ENCODE assay signal across 8 cellular contexts in the genomic region with DNA sequence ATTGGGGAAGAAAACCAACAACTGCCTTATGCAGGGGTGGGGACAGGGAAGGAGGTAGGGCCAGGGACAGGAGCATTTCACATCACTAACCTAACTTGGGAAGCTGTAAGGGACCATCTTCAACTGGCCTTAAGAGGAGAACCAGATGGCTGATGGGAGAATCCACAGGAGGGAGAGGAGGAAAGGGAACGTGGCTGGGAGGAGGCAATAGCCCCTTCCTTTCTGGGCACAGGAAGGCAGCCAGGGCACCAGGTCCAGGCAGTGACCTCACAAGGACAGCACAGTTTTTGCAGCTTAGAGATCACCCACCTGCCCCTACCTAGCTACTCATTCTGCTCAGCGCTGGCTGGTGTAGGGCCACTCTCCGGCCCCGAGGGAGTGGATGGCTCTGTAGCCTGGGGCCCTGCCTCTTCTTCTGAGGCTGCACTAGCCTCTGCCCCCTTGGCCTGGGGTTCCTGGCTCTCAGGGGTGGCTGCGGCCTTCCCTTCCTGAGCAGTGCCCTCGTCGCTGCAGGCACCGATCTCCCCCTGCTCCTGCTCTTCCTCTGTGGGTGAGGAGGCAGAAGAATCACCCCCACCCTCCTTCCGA. TPM values are rescaled to one million over a fixed set of nuclear protein-coding genes. Genes with fewer than 3 reads are reported as not detected.
DNase-seq lines count a peak whose midpoint lies in the region; TF ChIP-seq lines count a peak whose summit lies in the region.

No MANE protein-coding gene starts in this region.

- H3K27ac ChIP-seq in muscle layer of colon (ENCODE audit: low read depth, low read length): no peak overlapping the region

- H3K27me3 ChIP-seq in BJ (ENCODE audit: control insufficient read depth, insufficient read depth, low read length): no peaks in the 10 kb centered on the region
- H3K27me3 ChIP-seq in muscle layer of colon (ENCODE audit: control insufficient read depth in 1 of 2, insufficient read depth in 2 of 2, low read length in 2 of 2): peaks cover 0 to 7% of the 10 kb centered on the region in 2 donors

- no peaks in the 10 kb centered on the region for H3K9me3 ChIP-seq in muscle layer of colon (ENCODE audit: low read length)

- DNase-seq in BJ (ENCODE audit: low read depth) (no peak), HFF-Myc (ENCODE audit: extremely low read depth, low read depth) (no peak), OCI-M1 (lab: John Stamatoyannopoulos, UW) (no peak), iPS-NIHi7 (ENCODE audit: extremely low spot score) (no peak)
- no peak for DNase-seq in stimulated activated CD4-positive, alpha-beta T cell treated with anti-CD3 and anti-CD28 coated beads, Interleukin-2, amount 100 ng/mL, for 24 hours
- DNase-seq in activated CD4-positive, alpha-beta T cell treated with anti-CD3 and anti-CD28 coated beads, Interleukin-2, amount 50 U/mL, for 1 hour: no peak

- H3K9me3 Mint-ChIP-seq in brain: peaks cover 0 to 4% (median 0%) of the 10 kb centered on the region in 5 experiments

- H3K27ac Mint-ChIP-seq in brain: peak overlapping the region; percentile 68 to 99 (median 97)

- POLR2A ChIA-PET in BJ (lab: Charles Lee): interaction anchor here (0.5 kb wide), 1 partner anchor 44 kb away, joined by 3 read pairs; no protein-coding TSS in a partner anchor

- peaks cover 64% of the 10 kb centered on the region for H3K4me1 Mint-ChIP-seq in brain

- peak overlapping the region; percentile 95 to 99 (median 98) for H3K4me3 Mint-ChIP-seq in brain

- CTCF ChIA-PET in BJ (lab: Yijun Ruan, JAX): interaction anchor here (0.5 to 2.1 kb wide), 3 partner anchors 17 to 314 kb away, joined by 3 to 5 read pairs (median 4); no protein-coding TSS in a partner anchor

- peaks cover 7% of the 10 kb centered on the region for H3K4me1 ChIP-seq in muscle layer of colon (ENCODE audit: insufficient read depth, low read length)

- peaks cover 48% of the 10 kb centered on the region for H3K36me3 Mint-ChIP-seq in brain

- H3K27me3 Mint-ChIP-seq in brain: peaks cover 9% of the 10 kb centered on the region

- H3K4me3 ChIP-seq in BJ (ENCODE audit: low read depth, low read length) (peak overlapping the region; percentile 61), HFF-Myc (replicated peaks; ENCODE audit: low read depth, low read length) (peak overlapping the region; percentile 81), muscle layer of colon (ENCODE audit: low read depth in 1 of 2, low read length in 2 of 2) (peak overlapping the region; percentile 50 to 64)

- H3K36me3 ChIP-seq in BJ (ENCODE audit: control insufficient read depth, insufficient read depth, low read length) (peaks cover 16% of the 10 kb centered on the region), muscle layer of colon (ENCODE audit: insufficient read depth, low read length) (peaks cover 35% of the 10 kb centered on the region)

- no peak overlapping the region for H3K9ac ChIP-seq in muscle layer of colon (ENCODE audit: low read length)

- no peak for TF ChIP-seq CTCF in BJ (IDR thresholded peaks at IDR 0.05; ENCODE audit: insufficient read depth, low read depth, low read length)
- no peak for TF ChIP-seq CTCF in HFF-Myc (IDR thresholded peaks at IDR 0.05; ENCODE audit: low read depth, low read length, missing control alignments)
- no peak for TF ChIP-seq CTCF in brain (conservative IDR thresholded peaks at IDR 0.05)

RNA-seq across cellular contexts. Expression of a gene that starts 1.7 kb away (rescaled TPM):
- 41.3 and 52.0 TPM in 2 replicates for polyA plus RNA-seq in BJ (2011; rRNA removed)
- polyA minus RNA-seq in BJ (2011; rRNA and poly(A)+ RNA removed): 15.6 and 17.8 TPM in 2 replicates
- polyA plus RNA-seq in brain (ENCODE audit: insufficient read depth, low read depth, low replicate concordance): 1,713 TPM

RNA-seq across cellular contexts. Expression of a gene that starts 27.9 kb away (rescaled TPM):
- polyA plus RNA-seq in BJ (2011; rRNA removed) (1.3 and 2.4 TPM in 2 replicates), brain (ENCODE audit: insufficient read depth, low read depth, low replicate concordance) (3.0 TPM)
- polyA minus RNA-seq in BJ (2011; rRNA and poly(A)+ RNA removed): 2.1 and 2.3 TPM in 2 replicates

RNA-seq across cellular contexts. Expression of a gene that starts 28.0 kb away (rescaled TPM):
- polyA plus RNA-seq in BJ (2011; rRNA removed) (0.39 and 0.42 TPM in 2 replicates), brain (ENCODE audit: insufficient read depth, low read depth, low replicate concordance) (not detected)
- 0.33 TPM in 1 of 2 replicates, not detected in the other for polyA minus RNA-seq in BJ (2011; rRNA and poly(A)+ RNA removed)

RNA-seq across cellular contexts. Expression of a gene that starts 42.5 kb away (rescaled TPM):
- polyA plus RNA-seq in BJ (2011; rRNA removed) (155 and 185 TPM in 2 replicates), brain (ENCODE audit: insufficient read depth, low read depth, low replicate concordance) (81.1 TPM)
- polyA minus RNA-seq in BJ (2011; rRNA and poly(A)+ RNA removed): 69.8 and 89.1 TPM in 2 replicates

RNA-seq across cellular contexts. Expression of a gene that starts 59.9 kb away (rescaled TPM):
- polyA plus RNA-seq in BJ (2011; rRNA removed): 53.6 and 74.1 TPM in 2 replicates
- polyA minus RNA-seq in BJ (2011; rRNA and poly(A)+ RNA removed): 30.0 and 30.9 TPM in 2 replicates
- polyA plus RNA-seq in brain (ENCODE audit: insufficient read depth, low read depth, low replicate concordance): 121 TPM

Comparison
In these comparisons a context has a peak if more than half of its experiments do, and no peak if none do; other contexts are left out.
1. RNA of a gene that starts 1.7 kb away (polyA plus RNA-seq): 1,713 TPM in brain (single experiment); 41.3 to 52.0 TPM in BJ; every median in the first group is over 10 times any median in the second.
2. Peak in every context shown above with its lines, with median percentiles within 50 percentile points of each other: H3K4me3 ChIP-seq.